In the genomic region with DNA sequence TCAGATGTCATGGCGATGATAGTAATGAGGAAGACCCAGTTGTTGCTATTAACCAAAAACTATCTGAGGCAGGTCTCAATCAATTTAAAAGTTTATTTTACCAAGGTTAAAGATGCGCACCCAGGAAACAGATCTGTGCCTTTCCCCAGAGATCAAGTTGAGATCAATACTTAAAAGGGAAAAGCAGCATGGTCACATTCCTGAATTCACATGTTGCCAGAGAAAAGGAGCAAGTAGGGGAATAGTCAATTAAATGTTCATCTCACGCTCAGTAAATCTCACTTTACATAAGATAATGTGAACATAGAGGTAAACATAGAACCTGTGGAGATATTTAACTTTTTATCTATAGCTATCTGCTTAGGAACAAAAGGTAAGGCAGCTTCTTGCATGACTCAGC, we compare ENCODE assay signal across 7 cellular contexts.
DNase-seq lines count a peak whose midpoint lies in the region; ATAC-seq, FAIRE-seq and TF ChIP-seq lines count a peak whose summit lies in the region.
"Not testable (repeated sequence)": the region's sequence is repeated elsewhere in the genome, so short reads cannot be mapped to it uniquely, and the experiment has no call there.

No MANE protein-coding gene starts in this region.

- not testable (repeated sequence) for H3K23ac ChIP-seq in mesendoderm (ENCODE audit: low read length)

- H2BK120ac ChIP-seq in mesendoderm (ENCODE audit: low read depth, low read length), result not testable (repeated sequence)

- H3K9me3 ChIP-seq in A549; PC-9 (ENCODE audit: insufficient read depth, low read depth); left ventricle myocardium inferior (replicated peaks); psoas muscle: not testable (repeated sequence)

- CTCF ChIA-PET in A549 (lab: Yijun Ruan, JAX); PC-9 (lab: Charles Lee): not testable (repeated sequence)

- H3K9ac ChIP-seq in mesendoderm (ENCODE audit: low read length), result not testable (repeated sequence)

- peak overlapping the region in 1 of 2 experiments; percentile 34; a peak in 1 of 6 replicates for H3K27ac ChIP-seq in A549
- not testable (repeated sequence) for H3K27ac ChIP-seq in GM23338 (ENCODE audit: low read depth); mesendoderm (ENCODE audit: low read depth, low read length)
- H3K27ac ChIP-seq in PC-9, result peak overlapping the region; percentile 49
- H3K27ac ChIP-seq in dorsolateral prefrontal cortex, result peak overlapping the region in 52 of 59 donors; percentile 22 to 97 (median 84)
- peak overlapping the region; percentile 46 for H3K27ac ChIP-seq in left ventricle myocardium inferior (replicated peaks)
- H3K27ac ChIP-seq in psoas muscle, result peak overlapping the region; percentile 33

- H3K79me2 ChIP-seq in GM23338 (replicated peaks; ENCODE audit: insufficient read depth); mesendoderm (ENCODE audit: control insufficient read depth, insufficient read depth, low read length): not testable (repeated sequence)
- H3K79me2 ChIP-seq in PC-9 (ENCODE audit: low read depth), result peaks cover 21% of the 10 kb centered on the region

- H3K27me3 ChIP-seq in GM23338 (ENCODE audit: insufficient read depth); PC-9 (ENCODE audit: insufficient read depth, low read depth); dorsolateral prefrontal cortex; left ventricle myocardium inferior (ENCODE audit: low read depth); mesendoderm (ENCODE audit: insufficient read depth, low read length, poor library complexity); psoas muscle (ENCODE audit: insufficient read depth in 3 of 3, low read length in 2 of 3): not testable (repeated sequence)

- not testable (repeated sequence) for H3K27me3 Mint-ChIP-seq in GM23338 (ENCODE audit: insufficient read depth, low read depth, poor library complexity)

- not testable (repeated sequence) for H3K4me3 Mint-ChIP-seq in GM23338

- not testable (repeated sequence) for BruUV-seq in PC-9 (replicated peaks; lab: Mats Ljungman, UMichigan)

- TF ChIP-seq EP300 in A549 (IDR thresholded peaks at IDR 0.05), result not testable (repeated sequence)

- not testable (repeated sequence) for H3F3A ChIP-seq in GM23338 (replicated peaks; ENCODE audit: low read depth); PC-9 (ENCODE audit: insufficient read depth, low read depth)

- not testable (repeated sequence) for H2AK5ac ChIP-seq in mesendoderm (ENCODE audit: low read length)

- H3K4me1 Mint-ChIP-seq in GM23338, result peaks cover 39% of the 10 kb centered on the region

- TF ChIP-seq CTCF in A549 (IDR thresholded peaks at IDR 0.05); GM23338 (conservative IDR thresholded peaks at IDR 0.05; ENCODE audit: low read depth in 2 of 2); PC-9 (conservative IDR thresholded peaks at IDR 0.05); dorsolateral prefrontal cortex (IDR thresholded peaks at IDR 0.05 in 54 of 56, conservative IDR thresholded peaks at IDR 0.05 in 2 of 56; ENCODE audit: low read depth in 1 of 56, partially characterized antibody in 56 of 56); left ventricle myocardium inferior (IDR thresholded peaks at IDR 0.05; ENCODE audit: borderline replicate concordance); psoas muscle (IDR thresholded peaks at IDR 0.05): not testable (repeated sequence)

- H3K9me2 ChIP-seq in GM23338 (ENCODE audit: insufficient read depth); PC-9 (ENCODE audit: insufficient read depth): not testable (repeated sequence)

- not testable (repeated sequence) for H4K5ac ChIP-seq in mesendoderm (ENCODE audit: low read length)

- H3K4me1 ChIP-seq in A549 (peaks cover 21% of the 10 kb centered on the region), GM23338 (ENCODE audit: insufficient read depth) (peaks cover 31% of the 10 kb centered on the region), PC-9 (replicated peaks; ENCODE audit: insufficient read depth) (peaks cover 13% of the 10 kb centered on the region), left ventricle myocardium inferior (peaks cover 57% of the 10 kb centered on the region), psoas muscle (peaks cover 43% of the 10 kb centered on the region)
- H3K4me1 ChIP-seq in mesendoderm (ENCODE audit: control insufficient read depth, low read depth, low read length), result not testable (repeated sequence)

- H2BK5ac ChIP-seq in mesendoderm (ENCODE audit: low read length), result not testable (repeated sequence)

- H4K20me1 ChIP-seq in GM23338 (replicated peaks; ENCODE audit: insufficient read depth); PC-9 (ENCODE audit: insufficient read depth): not testable (repeated sequence)

- not testable (repeated sequence) for H3K4ac ChIP-seq in mesendoderm (ENCODE audit: low read depth, low read length)

- DNase-seq in A549 (ENCODE audit: low read depth in 1 of 2, low spot score in 1 of 2); PC-9; dorsolateral prefrontal cortex; left ventricle myocardium inferior; psoas muscle: not testable (repeated sequence)
- peak; percentile 46 for DNase-seq in GM23338 (ENCODE audit: low spot score)
- peak; percentile 64 for DNase-seq in mesendoderm

- ATAC-seq in A549, psoas muscle: not testable (repeated sequence)
- ATAC-seq in GM23338, result peak; percentile 51

- not testable (repeated sequence) for H4K8ac ChIP-seq in mesendoderm (ENCODE audit: low read depth, low read length)

- not testable (repeated sequence) for H3K9me3 Mint-ChIP-seq in GM23338

- not testable (repeated sequence) for H3K56ac ChIP-seq in mesendoderm (ENCODE audit: low read length)

- not testable (repeated sequence) for H3K4me3 ChIP-seq in A549; GM23338; PC-9; dorsolateral prefrontal cortex; left ventricle myocardium inferior; mesendoderm (ENCODE audit: low read length); psoas muscle

- H3K4me2 ChIP-seq in A549, result 0 out of 3 replicates have a peak overlapping the region, but pooled peaks have one; percentile 0
- 0 out of 2 replicates have a peak overlapping the region, but pooled peaks have one; percentile 22 for H3K4me2 ChIP-seq in GM23338
- H3K4me2 ChIP-seq in PC-9, result 0 out of 2 replicates have a peak overlapping the region, but pooled peaks have one; percentile 10
- H3K4me2 ChIP-seq in mesendoderm (ENCODE audit: low read length), result not testable (repeated sequence)

- POLR2A ChIA-PET in A549 (lab: Yijun Ruan, JAX); PC-9 (lab: Charles Lee; ENCODE audit: unreplicated experiment): not testable (repeated sequence)

- H3K36me3 ChIP-seq in GM23338 (ENCODE audit: insufficient read depth); PC-9 (ENCODE audit: low read depth); mesendoderm (ENCODE audit: control insufficient read depth, insufficient read depth, low read length): not testable (repeated sequence)
- H3K36me3 ChIP-seq in left ventricle myocardium inferior, result peaks cover 19% of the 10 kb centered on the region
- H3K36me3 ChIP-seq in psoas muscle (ENCODE audit: insufficient read depth in 1 of 2, low read depth in 1 of 2), result peaks cover 0 to 20% of the 10 kb centered on the region in 2 donors

- H3K36me3 Mint-ChIP-seq in GM23338 (ENCODE audit: low read depth), result not testable (repeated sequence)

- 96% methylated on average over 3 of the region's 3 CpGs for WGBS in A549 (ENCODE audit: missing lambda C conversion rate)
- WGBS in mesendoderm (ENCODE audit: extremely low coverage, insufficient coverage, low lambda C conversion rate), result no CpG with 5 or more reads among the region's 3 CpGs
- WGBS in psoas muscle, 3 donors, result 90 to 97% (median 93%) methylated on average over 3 of the region's 3 CpGs

- not testable (repeated sequence) for H3K79me1 ChIP-seq in mesendoderm (ENCODE audit: low read length)

- not testable (repeated sequence) for H2BK15ac ChIP-seq in mesendoderm (replicated peaks; ENCODE audit: low read depth)

- not testable (repeated sequence) for FAIRE-seq in A549 (lab: Jason Lieb, UNC)

- TF ChIP-seq POLR2A in A549 (IDR thresholded peaks at IDR 0.05; ENCODE audit: low read length), result not testable (repeated sequence)

- peak overlapping the region; percentile 76 for H3K27ac Mint-ChIP-seq in GM23338

- H2AFZ ChIP-seq in GM23338, PC-9: not testable (repeated sequence)

- H3K18ac ChIP-seq in mesendoderm (ENCODE audit: low read length), result not testable (repeated sequence)

- TF ChIP-seq RAD21 in A549 (conservative IDR thresholded peaks at IDR 0.05 in 1 of 2, IDR thresholded peaks at IDR 0.05 in 1 of 2), result not testable (repeated sequence)

- intact Hi-C loops in PC-9 (cut with micrococcal nuclease; ENCODE audit: unreplicated experiment) (loop anchor here (10.0 kb wide), 1 partner anchor 75 kb away; a partner anchor contains a TSS), dorsolateral prefrontal cortex (cut with DNase I) (loop anchor here in 1 of 2 donors (5.0 kb wide), 1 partner anchor 72 kb away; a partner anchor contains a TSS)
- intact Hi-C loops in left ventricle myocardium inferior (cut with micrococcal nuclease); psoas muscle (cut with DNase I): not testable (repeated sequence)
